20 cellular contexts compared by ENCODE assay signal in genomic region chr5:135529576-135529975, GRCh38. TPM values are rescaled to one million over a fixed set of nuclear protein-coding genes. Genes with fewer than 3 reads are reported as not detected.
"Had no signal": no experiment of that assay in that cellular context is flagged by ENCODE, and none has a peak within 500 bp of the region (broad histone marks: within the 10 kb centered on the region; RNA-seq: fewer than 3 reads in every experiment).

No MANE protein-coding gene starts in this region.

RNA-seq across cellular contexts. Expression of gene NEUROG1, which starts 6.2 kb away (rescaled TPM):
- total RNA-seq: activated naive CD4-positive, alpha-beta T cell treated with anti-CD3 and anti-CD28 coated beads for 36 hours; activated naive CD4-positive, alpha-beta T cell treated with anti-CD3 and anti-CD28 coated beads, Interleukin-2, amount 50 U/mL, for 72 hours; activated naive CD8-positive, alpha-beta T cell treated with anti-CD3 and anti-CD28 coated beads for 36 hours; activated naive CD8-positive, alpha-beta T cell treated with anti-CD3 and anti-CD28 coated beads, Interleukin-2, amount 10 ng/mL, durations not matched to agents 7 days and 5 days; activated T-cell treated with anti-CD3 and anti-CD28 coated beads, Interleukin-2, amount 50 U/mL, for 4 hours; activated T-cell treated with anti-CD3 and anti-CD28 coated beads, Interleukin-2, amount 50 U/mL, for 72 hours; activated T-helper 1 cell treated with anti-CD3 and anti-CD28 coated beads, Interleukin-12 subunit alpha, Interleukin-12 subunit beta, Interleukin-2, Interleukin-4 antibody, amounts not matched to agents 30 ng/mL and 10 ng/mL and 1 ng/mL, durations not matched to agents 14 hours and 24 hours and 36 hours; activated T-helper 17 cell treated with anti-CD3 and anti-CD28 coated beads, Interleukin-2, amount 50 U/mL, for 72 hours; activated T-helper 2 cell treated with anti-CD3 and anti-CD28 coated beads, Interferon-gamma antibody, Interleukin-2, Interleukin-4, amounts not matched to agents 10 μg/mL and 5 μg/mL and 100 μg/mL, durations not matched to agents 14 hours and 24 hours and 36 hours; adrenal gland; aorta; ascending aorta; astrocyte; body of pancreas; breast epithelium; bronchial epithelial cell; cardiac muscle cell; cardiac septum; chondrocyte had no signal
- polyA plus RNA-seq: adipose tissue, adrenal gland, aorta, cardiac muscle cell had no signal

RNA-seq across cellular contexts. Expression of gene CXCL14, which starts 49.2 kb away (rescaled TPM):
- total RNA-seq: activated naive CD4-positive, alpha-beta T cell treated with anti-CD3 and anti-CD28 coated beads for 36 hours; activated naive CD4-positive, alpha-beta T cell treated with anti-CD3 and anti-CD28 coated beads, Interleukin-2, amount 50 U/mL, for 72 hours; activated naive CD8-positive, alpha-beta T cell treated with anti-CD3 and anti-CD28 coated beads for 36 hours; activated naive CD8-positive, alpha-beta T cell treated with anti-CD3 and anti-CD28 coated beads, Interleukin-2, amount 10 ng/mL, durations not matched to agents 7 days and 5 days; activated T-cell treated with anti-CD3 and anti-CD28 coated beads, Interleukin-2, amount 50 U/mL, for 4 hours; activated T-cell treated with anti-CD3 and anti-CD28 coated beads, Interleukin-2, amount 50 U/mL, for 72 hours; activated T-helper 1 cell treated with anti-CD3 and anti-CD28 coated beads, Interleukin-12 subunit alpha, Interleukin-12 subunit beta, Interleukin-2, Interleukin-4 antibody, amounts not matched to agents 30 ng/mL and 10 ng/mL and 1 ng/mL, durations not matched to agents 14 hours and 24 hours and 36 hours; activated T-helper 17 cell treated with anti-CD3 and anti-CD28 coated beads, Interleukin-2, amount 50 U/mL, for 72 hours; activated T-helper 2 cell treated with anti-CD3 and anti-CD28 coated beads, Interferon-gamma antibody, Interleukin-2, Interleukin-4, amounts not matched to agents 10 μg/mL and 5 μg/mL and 100 μg/mL, durations not matched to agents 14 hours and 24 hours and 36 hours; chondrocyte had no signal
